ENCODE assay signal across 8 cellular contexts in genomic region chr11:68471360-68472340, GRCh38. TPM values are rescaled to one million over a fixed set of nuclear protein-coding genes. Genes with fewer than 3 reads are reported as not detected.
A peak's percentile ranks its signal among the peaks of the same experiment; 100 is the strongest.
DNase-seq lines count a peak whose midpoint lies in the region; TF ChIP-seq lines count a peak whose summit lies in the region.

No MANE protein-coding gene starts in this region.

- peaks cover 58% of the 10 kb centered on the region for H3K36me3 Mint-ChIP-seq in type B pancreatic cell

- peak overlapping the region; percentile 56 for H3K27ac Mint-ChIP-seq in type B pancreatic cell

- peaks cover 42% of the 10 kb centered on the region for H3K4me1 Mint-ChIP-seq in type B pancreatic cell (ENCODE audit: unreplicated experiment)

- peaks cover 15% of the 10 kb centered on the region for H3K9me3 Mint-ChIP-seq in type B pancreatic cell

- peak; percentile 57 for DNase-seq in activated naive CD4-positive, alpha-beta T cell treated with Interleukin-2 at 50 U/mL for 16 hours
- no peak for DNase-seq in activated naive CD4-positive, alpha-beta T cell treated with anti-CD3 and anti-CD28 coated beads, Interleukin-2, amount 50 U/mL, for 16 hours
- peak; percentile 65 to 74 for DNase-seq in activated CD4-positive, alpha-beta T cell treated with anti-CD3 and anti-CD28 coated beads, Interleukin-2, amount 50 U/mL, for 48 hours
- DNase-seq in glomerular visceral epithelial cell (ENCODE audit: extremely low spot score) (peak; percentile 90), type B pancreatic cell (ENCODE audit: extremely low spot score, unreplicated experiment) (no peak), NCI-H187 (lab: John Stamatoyannopoulos, UW) (no peak), NCI-H1048 (lab: John Stamatoyannopoulos, UW) (no peak), ecto neural progenitor cell (ENCODE audit: low spot score) (no peak)

- H3K27me3 Mint-ChIP-seq in type B pancreatic cell, result no peaks in the 10 kb centered on the region

- peak overlapping the region; percentile 18 for H3K4me3 Mint-ChIP-seq in type B pancreatic cell

- no peak for TF ChIP-seq CTCF in type B pancreatic cell (conservative IDR thresholded peaks at IDR 0.05)

RNA-seq across cellular contexts. Expression of gene PPP6R3, which starts 11.1 kb away (rescaled TPM):
- 102 and 104 TPM in 2 replicates for total RNA-seq in type B pancreatic cell (ENCODE audit: low replicate concordance)

Comparison
In these comparisons a context has a peak if more than half of its experiments do, and no peak if none do; other contexts are left out.
1. DNase-seq: peak in activated naive CD4-positive, alpha-beta T cell treated with Interleukin-2 at 50 U/mL for 16 hours (single experiment), activated CD4-positive, alpha-beta T cell treated with anti-CD3 and anti-CD28 coated beads, Interleukin-2, amount 50 U/mL, for 48 hours (2 of 2) and glomerular visceral epithelial cell (single experiment); none in activated naive CD4-positive, alpha-beta T cell treated with anti-CD3 and anti-CD28 coated beads, Interleukin-2, amount 50 U/mL, for 16 hours (single experiment), type B pancreatic cell (single experiment), NCI-H187 (0 of 2), NCI-H1048 (single experiment) and ecto neural progenitor cell (single experiment).